In the genomic region with DNA sequence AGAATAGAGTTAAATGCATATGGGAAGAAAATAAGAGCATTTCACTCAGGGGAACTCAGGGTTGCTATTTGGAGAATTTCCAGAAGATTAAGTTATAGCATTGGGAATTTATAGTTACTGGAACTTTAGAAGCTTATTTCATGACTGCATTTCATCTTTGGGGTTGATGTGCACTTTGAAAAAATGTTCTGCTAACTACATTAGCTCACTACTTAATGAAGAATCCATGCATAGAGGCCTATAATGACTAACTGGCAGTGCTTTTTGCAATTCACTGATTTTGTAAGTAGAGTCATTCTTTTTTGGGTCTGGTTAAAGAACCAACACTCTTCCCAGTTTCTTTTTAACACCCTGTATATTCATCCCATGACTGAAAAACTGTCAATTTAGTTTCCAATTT, we compare ENCODE assay signal across 22 cellular contexts.
DNase-seq lines count a peak whose midpoint lies in the region; ATAC-seq, FAIRE-seq and TF ChIP-seq lines count a peak whose summit lies in the region.
"Had no signal": no experiment of that assay in that cellular context is flagged by ENCODE, and none has a peak within 500 bp of the region (broad histone marks: within the 10 kb centered on the region; RNA-seq: fewer than 3 reads in every experiment).

No MANE protein-coding gene starts in this region.

- no peak for FAIRE-seq in kidney (lab: Jason Lieb, UNC)
- FAIRE-seq: GM12891, HTR-8/SVneo had no signal

- no peaks in the 10 kb centered on the region for H3K9me2 ChIP-seq in Karpas-422 (replicated peaks; ENCODE audit: insufficient read depth, low read length)

- H3K4me3 ChIP-seq in Karpas-422 (ENCODE audit: low read length) (no peak overlapping the region), retinal pigment epithelial cell (ENCODE audit: low read length) (no peak overlapping the region), kidney (ENCODE audit: low read length in 2 of 2) (no peak overlapping the region)
- H3K4me3 ChIP-seq: BLaER1 treated with 17β-estradiol and CSF1 and Interleukin-3, amounts not matched to agents 10 nM and 100 nM; GM23248; HAP-1 had no signal

- no peaks in the 10 kb centered on the region for H3K79me2 ChIP-seq in Karpas-422 (ENCODE audit: low read length)

- H3K9me3 ChIP-seq in Karpas-422 (ENCODE audit: low read length): no peaks in the 10 kb centered on the region
- H3K9me3 ChIP-seq in kidney (ENCODE audit: control insufficient read depth in 1 of 2, low read length in 2 of 2): no peaks in the 10 kb centered on the region
- H3K9me3 ChIP-seq: Caco-2, HAP-1 had no signal

- no peaks in the 10 kb centered on the region for H4K20me1 ChIP-seq in Karpas-422 (ENCODE audit: insufficient read depth, low read depth, low read length)
- H4K20me1 ChIP-seq: BLaER1 treated with 17β-estradiol and CSF1 and Interleukin-3, amounts not matched to agents 10 nM and 100 nM had no signal

- H3K36me3 ChIP-seq in Karpas-422 (ENCODE audit: insufficient read depth, low read length) (no peaks in the 10 kb centered on the region), kidney (ENCODE audit: control insufficient read depth in 1 of 2, insufficient read depth in 2 of 2, low read length in 2 of 2) (no peaks in the 10 kb centered on the region)
- H3K36me3 ChIP-seq: BLaER1 treated with 17β-estradiol and CSF1 and Interleukin-3, amounts not matched to agents 10 nM and 100 nM; HAP-1 had no signal

- no peak overlapping the region for H3K9ac ChIP-seq in Karpas-422 (ENCODE audit: low read length)
- H3K9ac ChIP-seq in kidney (ENCODE audit: low read length in 2 of 2): no peak overlapping the region
- H3K9ac ChIP-seq: BLaER1 treated with 17β-estradiol and CSF1 and Interleukin-3, amounts not matched to agents 10 nM and 100 nM; GM23248; KMS-11 had no signal

- no peak overlapping the region for H2AFZ ChIP-seq in Karpas-422 (ENCODE audit: low read length)
- H2AFZ ChIP-seq: GM23248 had no signal

- DNase-seq in Caki2 (ENCODE audit: low read depth) (peak; percentile 52), Karpas-422 (peak; percentile 6), kidney glomerular epithelial cell (lab: John Stamatoyannopoulos, UW) (peak; percentile 91), retinal pigment epithelial cell (ENCODE audit: low read depth) (peak; percentile 39), kidney (no peak)
- DNase-seq in NK-92 treated with Interleukin-12 subunit alpha and Interleukin-12 subunit beta, amount 100 ng/mL, for 24 hours (lab: John Stamatoyannopoulos, UW): no peak
- DNase-seq: Caco-2; CD4-positive, alpha-beta memory T cell; DND-41; GM23248; NCI-H1105 treated with DMSO at 0.1 percent for 48 hours; NCI-H2029 treated with DMSO at 0.1 percent for 48 hours; NCI-H226; NCI-H510A treated with DMSO at 0.1 percent for 48 hours; NCI-H774 had no signal

- intact Hi-C loops in kidney (cut with DNase I): no loop called here

- H3K27ac ChIP-seq in Karpas-422 (ENCODE audit: low read length): no peak overlapping the region
- H3K27ac ChIP-seq in kidney (ENCODE audit: low read depth in 2 of 2, low read length in 2 of 2): no peak overlapping the region
- H3K27ac ChIP-seq: BLaER1 treated with 17β-estradiol and CSF1 and Interleukin-3, amounts not matched to agents 10 nM and 100 nM; GM23248; KMS-11 had no signal

- no peaks in the 10 kb centered on the region for H3K27me3 ChIP-seq in Karpas-422 (ENCODE audit: low read length)
- H3K27me3 ChIP-seq: BLaER1 treated with 17β-estradiol and CSF1 and Interleukin-3, amounts not matched to agents 10 nM and 100 nM had no signal

- in situ Hi-C loops in Caki2 (cut with HindIII; ENCODE audit: low pct_unique_long_range_greater_than_20kb, low sequenced_read_pairs): no loop called here

- no peak for TF ChIP-seq CTCF in retinal pigment epithelial cell (conservative IDR thresholded peaks at IDR 0.05; ENCODE audit: low read depth, low read length)
- no peak for TF ChIP-seq CTCF in kidney (IDR thresholded peaks at IDR 0.05; ENCODE audit: borderline replicate concordance, extremely low read depth, insufficient read depth)

- no peak overlapping the region for H3K4me2 ChIP-seq in Karpas-422 (ENCODE audit: low read depth, low read length, poor library complexity, severe bottlenecking)
- H3K4me2 ChIP-seq: BLaER1 treated with 17β-estradiol and CSF1 and Interleukin-3, amounts not matched to agents 10 nM and 100 nM; KMS-11 had no signal

- H3K4me1 ChIP-seq in Karpas-422 (ENCODE audit: low read length): no peaks in the 10 kb centered on the region
- no peaks in the 10 kb centered on the region for H3K4me1 ChIP-seq in kidney (ENCODE audit: control insufficient read depth in 1 of 2, insufficient read depth in 1 of 2, low read depth in 1 of 2, low read length in 2 of 2)
- H3K4me1 ChIP-seq: BLaER1 treated with 17β-estradiol and CSF1 and Interleukin-3, amounts not matched to agents 10 nM and 100 nM; Caco-2 had no signal

- no peak for ATAC-seq in GM21528 (IDR thresholded peaks at IDR 0.05; ENCODE audit: low FRiP score, unreplicated experiment)
- ATAC-seq: Right ventricle myocardium inferior had no signal

Comparison
In these comparisons a context has a peak if more than half of its experiments do, and no peak if none do; other contexts are left out.
1. DNase-seq: peak in Caki2 (single experiment), Karpas-422 (single experiment), kidney glomerular epithelial cell (single experiment) and retinal pigment epithelial cell (single experiment); none in NK-92 treated with Interleukin-12 subunit alpha and Interleukin-12 subunit beta, amount 100 ng/mL, for 24 hours (single experiment) and kidney (single experiment).